In the genomic region with DNA sequence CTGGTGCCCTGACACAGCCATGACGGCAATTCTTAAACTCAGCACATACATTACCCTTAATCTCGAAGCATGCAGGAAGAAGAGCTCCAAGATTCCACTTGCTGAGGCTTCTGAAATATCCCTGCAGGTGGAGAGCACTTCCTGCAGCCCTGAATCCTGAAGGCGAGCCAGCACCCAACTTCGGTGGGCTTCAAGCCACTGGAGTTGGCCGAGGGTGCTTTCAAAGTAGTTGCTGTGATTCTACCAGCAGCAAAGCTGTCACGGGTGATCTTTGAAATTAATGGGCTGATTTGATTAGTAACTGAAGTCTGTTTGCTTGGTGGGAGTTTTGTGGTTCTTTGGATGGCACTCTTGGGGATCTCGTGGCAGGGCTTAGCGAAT, we compare ENCODE assay signal across 17 cellular contexts. TPM values are rescaled to one million over a fixed set of nuclear protein-coding genes. Genes with fewer than 3 reads are reported as not detected.
DNase-seq lines count a peak whose midpoint lies in the region; ATAC-seq and TF ChIP-seq lines count a peak whose summit lies in the region.
"Had no signal": no experiment of that assay in that cellular context is flagged by ENCODE, and none has a peak within 500 bp of the region (broad histone marks: within the 10 kb centered on the region; RNA-seq: fewer than 3 reads in every experiment).

No MANE protein-coding gene starts in this region.

- WGBS in stomach, 5 donors = 76 to 81% (median 79%) methylated on average over 8 of the region's 8 CpGs

- intact Hi-C loops in activated CD4-positive, alpha-beta T cell treated with anti-CD3 and anti-CD28 coated beads, Interleukin-2, amount 10 ng/mL, durations not matched to agents 24 days and 14 days (cut with micrococcal nuclease) = no loop called here
- intact Hi-C loops in stomach (cut with DNase I; ENCODE audit: low total_unique reads) = no loop called here

- no peak for ATAC-seq in central memory CD8-positive, alpha-beta T cell (replicated peaks; ENCODE audit: extremely low read depth, poor library complexity, severe bottlenecking)
- ATAC-seq: HCT116, K562 had no signal

- peaks cover 28% of the 10 kb centered on the region for H3K4me1 Mint-ChIP-seq in activated CD4-positive, alpha-beta T cell treated with anti-CD3 and anti-CD28 coated beads, Interleukin-2, amount 10 ng/mL, durations not matched to agents 24 days and 14 days
- peaks cover 4% of the 10 kb centered on the region for H3K4me1 Mint-ChIP-seq in central memory CD8-positive, alpha-beta T cell
- H3K4me1 Mint-ChIP-seq in nephron = peaks cover 69% of the 10 kb centered on the region
- peaks cover 49% of the 10 kb centered on the region for H3K4me1 Mint-ChIP-seq in osteocyte (ENCODE audit: unreplicated experiment)

- no peak for TF ChIP-seq POLR2A in stomach (IDR thresholded peaks at IDR 0.05)

- peaks cover 74 to 86% (median 78%) of the 10 kb centered on the region in 4 donors for H3K4me1 ChIP-seq in stomach

- H3K9me3 Mint-ChIP-seq in activated CD4-positive, alpha-beta T cell treated with anti-CD3 and anti-CD28 coated beads, Interleukin-2, amount 10 ng/mL, durations not matched to agents 24 days and 14 days = no peaks in the 10 kb centered on the region
- no peaks in the 10 kb centered on the region for H3K9me3 Mint-ChIP-seq in central memory CD8-positive, alpha-beta T cell
- H3K9me3 Mint-ChIP-seq in nephron (no peaks in the 10 kb centered on the region), osteocyte (ENCODE audit: unreplicated experiment) (no peaks in the 10 kb centered on the region)

- TF ChIP-seq EP300 in stomach (IDR thresholded peaks at IDR 0.05) = no peak

- TF ChIP-seq CTCF in nephron (IDR thresholded peaks at IDR 0.05; ENCODE audit: unreplicated experiment in 3 of 3) = no peak
- no peak for TF ChIP-seq CTCF in stomach (IDR thresholded peaks at IDR 0.05)
- no peak for TF ChIP-seq CTCF in osteocyte (IDR thresholded peaks at IDR 0.05)

- peak overlapping the region; percentile 85 to 100 (median 99) for H3K27ac ChIP-seq in stomach
- H3K27ac ChIP-seq: 22Rv1 had no signal

- H3K27ac Mint-ChIP-seq in activated CD4-positive, alpha-beta T cell treated with anti-CD3 and anti-CD28 coated beads, Interleukin-2, amount 10 ng/mL, durations not matched to agents 24 days and 14 days = peak overlapping the region; percentile 71
- H3K27ac Mint-ChIP-seq in central memory CD8-positive, alpha-beta T cell (ENCODE audit: low read depth) = peak overlapping the region; percentile 65
- H3K27ac Mint-ChIP-seq in nephron = peak overlapping the region; percentile 23 to 97 (median 42)
- H3K27ac Mint-ChIP-seq in osteocyte (ENCODE audit: unreplicated experiment) = no peak overlapping the region

- H3K27me3 Mint-ChIP-seq in activated CD4-positive, alpha-beta T cell treated with anti-CD3 and anti-CD28 coated beads, Interleukin-2, amount 10 ng/mL, durations not matched to agents 24 days and 14 days = no peaks in the 10 kb centered on the region
- H3K27me3 Mint-ChIP-seq in central memory CD8-positive, alpha-beta T cell = no peaks in the 10 kb centered on the region
- H3K27me3 Mint-ChIP-seq in nephron (ENCODE audit: low read depth) (peaks cover 9% of the 10 kb centered on the region), osteocyte (ENCODE audit: unreplicated experiment) (no peaks in the 10 kb centered on the region)

- no peak for DNase-seq in activated CD4-positive, alpha-beta T cell treated with anti-CD3 and anti-CD28 coated beads, Interleukin-2, amount 10 ng/mL, durations not matched to agents 24 days and 14 days
- DNase-seq in activated CD4-positive, alpha-beta T cell treated with anti-CD3 and anti-CD28 coated beads, Interleukin-2, amount 50 U/mL, for 4 hours = no peak
- DNase-seq in central memory CD8-positive, alpha-beta T cell (ENCODE audit: low spot score in 2 of 2) = no peak
- DNase-seq in stomach (no peak), osteocyte (ENCODE audit: extremely low spot score, unreplicated experiment) (no peak), iPS-NIHi7 (ENCODE audit: extremely low spot score) (no peak)
- DNase-seq in activated CD8-positive, alpha-beta memory T cell treated with anti-CD3 and anti-CD28 coated beads, Interleukin-2, amount 50 U/mL, for 48 hours = no peak
- DNase-seq: Calu3, DMS79 treated with DMSO at 0.1 percent for 48 hours, GDM1, NCI-H146, NCI-H2081 treated with DMSO at 0.1 percent for 48 hours, NCI-H524 had no signal

- no peaks in the 10 kb centered on the region for H3K36me3 ChIP-seq in stomach

- H3K9me3 ChIP-seq in stomach = no peaks in the 10 kb centered on the region

- H3K4me3 Mint-ChIP-seq in activated CD4-positive, alpha-beta T cell treated with anti-CD3 and anti-CD28 coated beads, Interleukin-2, amount 10 ng/mL, durations not matched to agents 24 days and 14 days = no peak overlapping the region
- no peak overlapping the region for H3K4me3 Mint-ChIP-seq in central memory CD8-positive, alpha-beta T cell
- H3K4me3 Mint-ChIP-seq in nephron (no peak overlapping the region), osteocyte (ENCODE audit: unreplicated experiment) (no peak overlapping the region)

- H3K4me3 ChIP-seq in stomach = no peak overlapping the region
- H3K4me3 ChIP-seq: K562 had no signal

- no peaks in the 10 kb centered on the region for H3K27me3 ChIP-seq in stomach

- H3K36me3 Mint-ChIP-seq in activated CD4-positive, alpha-beta T cell treated with anti-CD3 and anti-CD28 coated beads, Interleukin-2, amount 10 ng/mL, durations not matched to agents 24 days and 14 days (ENCODE audit: low read depth) = no peaks in the 10 kb centered on the region
- peaks cover 2% of the 10 kb centered on the region for H3K36me3 Mint-ChIP-seq in central memory CD8-positive, alpha-beta T cell (ENCODE audit: insufficient read depth)
- no peaks in the 10 kb centered on the region for H3K36me3 Mint-ChIP-seq in nephron (ENCODE audit: low read depth)
- no peaks in the 10 kb centered on the region for H3K36me3 Mint-ChIP-seq in osteocyte (ENCODE audit: unreplicated experiment)

RNA-seq across cellular contexts. Expression of a gene that starts 9.0 kb away (rescaled TPM):
- 500 and 515 TPM in 2 replicates for total RNA-seq in activated CD4-positive, alpha-beta T cell treated with anti-CD3 and anti-CD28 coated beads, Interleukin-2, amount 10 ng/mL, durations not matched to agents 24 days and 14 days
- total RNA-seq in stomach (1,000 to 10,000 TPM in 4 of 5 donors, 100 to 1,000 TPM in 1; 703 to 2,177 (median 1,757) TPM), osteocyte (2,993 and 3,020 TPM in 2 replicates)
- polyA plus RNA-seq in stomach = 1,000 to 10,000 TPM; 4,996 to 8,523 (median 5,775) TPM

RNA-seq across cellular contexts. Expression of a gene that starts 26.3 kb away (rescaled TPM):
- total RNA-seq in activated CD4-positive, alpha-beta T cell treated with anti-CD3 and anti-CD28 coated beads, Interleukin-2, amount 10 ng/mL, durations not matched to agents 24 days and 14 days = 0.07 TPM in 1 of 2 replicates, not detected in the other
- 10 to 100 TPM in 2 of 5 donors, 1 to 10 TPM in 2, not detected in 1; 1.2 to 27.4 (median 6.6) TPM for total RNA-seq in stomach
- 1 to 10 TPM; 3.4 to 3.8 (median 3.7) TPM for polyA plus RNA-seq in stomach
- total RNA-seq in osteocyte = 0.81 and 2.0 TPM in 2 replicates

RNA-seq across cellular contexts. Expression of a gene that starts 59.0 kb away (rescaled TPM):
- 0.12 and 0.26 TPM in 2 replicates for total RNA-seq in activated CD4-positive, alpha-beta T cell treated with anti-CD3 and anti-CD28 coated beads, Interleukin-2, amount 10 ng/mL, durations not matched to agents 24 days and 14 days
- total RNA-seq in stomach = 10 to 100 TPM in 2 of 5 donors, 1 to 10 TPM in 1, under 1 TPM in 1, not detected in 1; 0.58 to 12.8 (median 7.1) TPM
- 10 to 100 TPM in 2 of 3 donors, 1 to 10 TPM in 1; 5.3 to 13.3 (median 11.6) TPM for polyA plus RNA-seq in stomach
- total RNA-seq in osteocyte = 44.2 and 49.2 TPM in 2 replicates
